8 cellular contexts compared by ENCODE assay signal in the genomic region with DNA sequence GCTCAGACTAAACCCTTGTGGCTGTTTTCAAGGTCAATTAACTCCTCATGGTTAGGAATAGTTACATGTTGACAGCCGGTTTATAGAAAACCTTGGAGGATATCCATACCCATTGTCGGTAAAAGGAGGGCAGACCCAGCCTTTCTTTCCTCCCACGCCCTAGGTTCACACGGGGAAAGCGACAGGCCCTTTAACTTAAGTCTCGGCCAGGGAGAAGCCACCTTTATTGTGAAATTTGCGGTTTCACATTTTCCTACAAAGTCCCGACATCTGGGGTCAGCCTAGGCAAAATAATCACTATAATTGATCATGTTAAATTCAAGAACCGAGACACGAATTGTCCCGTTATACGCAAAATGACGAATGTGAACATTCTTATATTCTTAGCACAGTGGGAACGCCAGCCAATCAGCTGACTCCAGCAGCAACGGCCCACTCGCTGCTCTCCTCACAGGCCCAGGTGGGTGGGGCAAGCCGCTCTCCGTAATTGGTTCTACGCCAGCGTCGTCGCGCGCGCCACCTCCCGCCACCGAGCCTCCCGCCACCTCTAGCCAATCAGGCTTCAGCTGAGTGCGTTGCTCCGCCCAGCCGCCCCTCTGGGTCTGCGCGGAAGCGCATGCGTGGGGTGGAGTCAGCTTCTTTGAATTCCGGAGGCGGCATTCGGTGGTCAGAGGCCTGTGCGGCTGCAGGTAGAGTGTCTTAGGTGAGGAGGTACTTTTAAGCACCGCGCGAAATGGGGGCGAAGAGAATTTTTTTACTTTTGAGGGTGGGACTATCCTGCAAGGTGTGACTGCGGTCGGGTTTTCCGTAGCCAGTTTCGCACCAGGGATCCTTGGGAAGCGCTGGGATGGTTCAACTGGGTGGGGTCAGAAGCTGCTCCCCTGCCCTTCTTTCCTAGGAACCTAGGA. TPM values are rescaled to one million over a fixed set of nuclear protein-coding genes. Genes with fewer than 3 reads are reported as not detected.
DNase-seq lines count a peak whose midpoint lies in the region; ATAC-seq and TF ChIP-seq lines count a peak whose summit lies in the region.

A gene with protein sequence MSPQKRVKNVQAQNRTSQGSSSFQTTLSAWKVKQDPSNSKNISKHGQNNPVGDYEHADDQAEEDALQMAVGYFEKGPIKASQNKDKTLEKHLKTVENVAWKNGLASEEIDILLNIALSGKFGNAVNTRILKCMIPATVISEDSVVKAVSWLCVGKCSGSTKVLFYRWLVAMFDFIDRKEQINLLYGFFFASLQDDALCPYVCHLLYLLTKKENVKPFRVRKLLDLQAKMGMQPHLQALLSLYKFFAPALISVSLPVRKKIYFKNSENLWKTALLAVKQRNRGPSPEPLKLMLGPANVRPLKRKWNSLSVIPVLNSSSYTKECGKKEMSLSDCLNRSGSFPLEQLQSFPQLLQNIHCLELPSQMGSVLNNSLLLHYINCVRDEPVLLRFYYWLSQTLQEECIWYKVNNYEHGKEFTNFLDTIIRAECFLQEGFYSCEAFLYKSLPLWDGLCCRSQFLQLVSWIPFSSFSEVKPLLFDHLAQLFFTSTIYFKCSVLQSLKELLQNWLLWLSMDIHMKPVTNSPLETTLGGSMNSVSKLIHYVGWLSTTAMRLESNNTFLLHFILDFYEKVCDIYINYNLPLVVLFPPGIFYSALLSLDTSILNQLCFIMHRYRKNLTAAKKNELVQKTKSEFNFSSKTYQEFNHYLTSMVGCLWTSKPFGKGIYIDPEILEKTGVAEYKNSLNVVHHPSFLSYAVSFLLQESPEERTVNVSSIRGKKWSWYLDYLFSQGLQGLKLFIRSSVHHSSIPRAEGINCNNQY (plus strand): TSS at position 659 of the 908 bp plus-strand sequence. CDS start 2,867 bp downstream, outside the sequence.

- peak; percentile 84 for TF ChIP-seq POLR2A in erythroblast (IDR thresholded peaks at IDR 0.05; ENCODE audit: low read length)

- peak within 1 kb of the TSS; percentile 95 for H3K27ac Mint-ChIP-seq in activated T-cell treated with anti-CD3 and anti-CD28 coated beads, Interleukin-2, amount 50 U/mL, for 24 hours

- peaks cover 5% of the 10 kb centered on the region for H3K27me3 Mint-ChIP-seq in activated T-cell treated with anti-CD3 and anti-CD28 coated beads, Interleukin-2, amount 50 U/mL, for 24 hours

- peaks cover 23% of the 10 kb centered on the region for H3K4me1 Mint-ChIP-seq in activated T-cell treated with anti-CD3 and anti-CD28 coated beads, Interleukin-2, amount 50 U/mL, for 24 hours (ENCODE audit: low read depth)

- DNase-seq in DMS79 (lab: John Stamatoyannopoulos, UW), result peak; percentile 84
- DNase-seq in KG1 (lab: John Stamatoyannopoulos, UW), result peak; percentile 68
- DNase-seq in activated T-cell treated with anti-CD3 and anti-CD28 coated beads, Interleukin-2, amount 50 U/mL, for 24 hours, result peak; percentile 92
- DNase-seq in erythroblast (lab: John Stamatoyannopoulos, UW), result peak; percentile 96 to 97
- peak; percentile 94 for DNase-seq in mucosa of gallbladder (ENCODE audit: low spot score)
- DNase-seq in stimulated activated CD8-positive, alpha-beta memory T cell treated with anti-CD3 and anti-CD28 coated beads, Interleukin-4, amount 100 ng/mL, for 24 hours (ENCODE audit: low read depth), result peak; percentile 84

- H3K9me3 Mint-ChIP-seq in activated T-cell treated with anti-CD3 and anti-CD28 coated beads, Interleukin-2, amount 50 U/mL, for 24 hours, result no peaks in the 10 kb centered on the region

- peak; percentile 99 for ATAC-seq in GM21737 (IDR thresholded peaks at IDR 0.05; ENCODE audit: unreplicated experiment)

- peaks cover 19% of the 10 kb centered on the region for H3K36me3 Mint-ChIP-seq in activated T-cell treated with anti-CD3 and anti-CD28 coated beads, Interleukin-2, amount 50 U/mL, for 24 hours (ENCODE audit: low read depth)

- peak within 1 kb of the TSS; percentile 88 for H3K4me3 Mint-ChIP-seq in activated T-cell treated with anti-CD3 and anti-CD28 coated beads, Interleukin-2, amount 50 U/mL, for 24 hours

TF ChIP-seq in PFSK-1, 5 proteins besides CTCF, POLR2A, EP300 and RAD21:
- TF ChIP-seq POLR2AphosphoS5 (IDR thresholded peaks at IDR 0.05; ENCODE audit: low read depth, low read length) (peak; percentile 77), TAF1 (IDR thresholded peaks at IDR 0.05; ENCODE audit: borderline replicate concordance, insufficient read depth, low read length) (peak; percentile 62; the same call in 1 of the 2 replicates), SIN3A (IDR thresholded peaks at IDR 0.05; ENCODE audit: borderline replicate concordance, insufficient read depth, low read length) (no peak), FOXP2 (optimal IDR thresholded peaks at IDR 0.05; ENCODE audit: borderline replicate concordance, extremely low read depth, extremely low read length, insufficient read depth) (peak; percentile 58)
- TF ChIP-seq, protein P1, sequence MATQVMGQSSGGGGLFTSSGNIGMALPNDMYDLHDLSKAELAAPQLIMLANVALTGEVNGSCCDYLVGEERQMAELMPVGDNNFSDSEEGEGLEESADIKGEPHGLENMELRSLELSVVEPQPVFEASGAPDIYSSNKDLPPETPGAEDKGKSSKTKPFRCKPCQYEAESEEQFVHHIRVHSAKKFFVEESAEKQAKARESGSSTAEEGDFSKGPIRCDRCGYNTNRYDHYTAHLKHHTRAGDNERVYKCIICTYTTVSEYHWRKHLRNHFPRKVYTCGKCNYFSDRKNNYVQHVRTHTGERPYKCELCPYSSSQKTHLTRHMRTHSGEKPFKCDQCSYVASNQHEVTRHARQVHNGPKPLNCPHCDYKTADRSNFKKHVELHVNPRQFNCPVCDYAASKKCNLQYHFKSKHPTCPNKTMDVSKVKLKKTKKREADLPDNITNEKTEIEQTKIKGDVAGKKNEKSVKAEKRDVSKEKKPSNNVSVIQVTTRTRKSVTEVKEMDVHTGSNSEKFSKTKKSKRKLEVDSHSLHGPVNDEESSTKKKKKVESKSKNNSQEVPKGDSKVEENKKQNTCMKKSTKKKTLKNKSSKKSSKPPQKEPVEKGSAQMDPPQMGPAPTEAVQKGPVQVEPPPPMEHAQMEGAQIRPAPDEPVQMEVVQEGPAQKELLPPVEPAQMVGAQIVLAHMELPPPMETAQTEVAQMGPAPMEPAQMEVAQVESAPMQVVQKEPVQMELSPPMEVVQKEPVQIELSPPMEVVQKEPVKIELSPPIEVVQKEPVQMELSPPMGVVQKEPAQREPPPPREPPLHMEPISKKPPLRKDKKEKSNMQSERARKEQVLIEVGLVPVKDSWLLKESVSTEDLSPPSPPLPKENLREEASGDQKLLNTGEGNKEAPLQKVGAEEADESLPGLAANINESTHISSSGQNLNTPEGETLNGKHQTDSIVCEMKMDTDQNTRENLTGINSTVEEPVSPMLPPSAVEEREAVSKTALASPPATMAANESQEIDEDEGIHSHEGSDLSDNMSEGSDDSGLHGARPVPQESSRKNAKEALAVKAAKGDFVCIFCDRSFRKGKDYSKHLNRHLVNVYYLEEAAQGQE (IDR thresholded peaks at IDR 0.05; ENCODE audit: insufficient read depth in 1 of 2, low read depth in 2 of 2, low read length in 2 of 2), result no peak

RNA-seq across cellular contexts. Expression of the gene that starts here (rescaled TPM):
- polyA plus RNA-seq in PFSK-1 (2012; ENCODE audit: insufficient read length, low read depth), result 1.9 TPM
- total RNA-seq in mucosa of gallbladder, result 1.3 TPM

Comparison
In these comparisons a context has a peak if more than half of its experiments do, and no peak if none do; other contexts are left out.
1. Peak in every context shown above with its lines: DNase-seq and ATAC-seq.